Comparison of ENCODE assay signal across 2 cellular contexts in genomic region chr2:129233751-129234406, GRCh38.
TF ChIP-seq lines count a peak whose summit lies in the region.

No MANE protein-coding gene starts in this region.

TF ChIP-seq in HCT116, 20 proteins besides CTCF, POLR2A, EP300 and RAD21 (continued from another document):
- TF ChIP-seq ZBTB33 (IDR thresholded peaks at IDR 0.05; ENCODE audit: extremely low read depth, insufficient replicate concordance, low read length), result no peak
- TF ChIP-seq SIN3A (IDR thresholded peaks at IDR 0.05; ENCODE audit: low read depth), result no peak
- no peak for TF ChIP-seq REST (IDR thresholded peaks at IDR 0.05; ENCODE audit: low read depth)
- TF ChIP-seq YY1 (IDR thresholded peaks at IDR 0.05; ENCODE audit: extremely low read depth, insufficient replicate concordance, low read depth, low read length), result no peak
- no peak for TF ChIP-seq JUND (IDR thresholded peaks at IDR 0.05)
- TF ChIP-seq ATF3 (IDR thresholded peaks at IDR 0.05), result no peak

TF ChIP-seq in liver, 16 proteins besides CTCF, POLR2A, EP300 and RAD21 (continued from another document):
- TF ChIP-seq FOXA2 (IDR thresholded peaks at IDR 0.05), result no peak
- TF ChIP-seq TAF1 (conservative IDR thresholded peaks at IDR 0.05), result no peak
- no peak for TF ChIP-seq JUND (IDR thresholded peaks at IDR 0.05)
- no peak for TF ChIP-seq ZBTB33 (IDR thresholded peaks at IDR 0.05)
- TF ChIP-seq HNF4A (conservative IDR thresholded peaks at IDR 0.05), result no peak
- TF ChIP-seq MAX (IDR thresholded peaks at IDR 0.05), result no peak
- no peak for TF ChIP-seq YY1 (IDR thresholded peaks at IDR 0.05)
- no peak for TF ChIP-seq ATF3 (IDR thresholded peaks at IDR 0.05)
- TF ChIP-seq GABPA (IDR thresholded peaks at IDR 0.05 in 1 of 2, conservative IDR thresholded peaks at IDR 0.05 in 1 of 2), result no peak
- no peak for TF ChIP-seq FOXA1 (IDR thresholded peaks at IDR 0.05)
- no peak for TF ChIP-seq EGR1 (IDR thresholded peaks at IDR 0.05; ENCODE audit: low read depth in 2 of 2)
